ENCODE assay signal across 9 cellular contexts in genomic region chr5:118999696-119000095, GRCh38.
"Had no signal": no experiment of that assay in that cellular context is flagged by ENCODE, and none has a peak within 500 bp of the region (broad histone marks: within the 10 kb centered on the region; RNA-seq: fewer than 3 reads in every experiment).

No MANE protein-coding gene starts in this region.

- H3K4me1 ChIP-seq: HAP-1 had no signal

- H3K4me3 ChIP-seq: GM23248, HAP-1 had no signal

- DNase-seq: GM23248, GOT3, H7, IMR-90, KBM-7 had no signal

- H3K27ac ChIP-seq: GM23248, KMS-11 had no signal

- H3K9ac ChIP-seq: GM23248, KMS-11 had no signal

- H3K9me3 ChIP-seq: HAP-1 had no signal

- H2AFZ ChIP-seq: GM23248 had no signal

- FAIRE-seq: HTR-8/SVneo had no signal

- ATAC-seq: HCT116 had no signal

- H3K4me2 ChIP-seq: KMS-11 had no signal

- H3K36me3 ChIP-seq: HAP-1 had no signal
